8 cellular contexts compared by ENCODE assay signal in genomic region chr22:23893446-23893956, GRCh38. TPM values are rescaled to one million over a fixed set of nuclear protein-coding genes. Genes with fewer than 3 reads are reported as not detected.
DNase-seq lines count a peak whose midpoint lies in the region; ATAC-seq, FAIRE-seq and TF ChIP-seq lines count a peak whose summit lies in the region.

No MANE protein-coding gene starts in this region.

- no peak for TF ChIP-seq RAD21 in A549 (conservative IDR thresholded peaks at IDR 0.05 in 1 of 2, IDR thresholded peaks at IDR 0.05 in 1 of 2)

- H3K27me3 ChIP-seq in HUES6 (ENCODE audit: control insufficient read depth, insufficient read depth, low read length) (no peaks in the 10 kb centered on the region), mucosa of stomach (ENCODE audit: control insufficient read depth, insufficient read depth, low read length) (no peaks in the 10 kb centered on the region)

- 38% methylated on average over 5 of the region's 10 CpGs for WGBS in A549 (ENCODE audit: missing lambda C conversion rate)

- CTCF ChIA-PET in A549 (lab: Yijun Ruan, JAX): interaction anchor here (0.7 to 3.0 kb wide), 22 partner anchors 8 to 126 kb away, joined by 3 to 12 read pairs (median 6); partner anchors contain the start of genes CHCHD10 and SLC2A11

- ATAC-seq in A549 (no peak), HG03520 (IDR thresholded peaks at IDR 0.05; ENCODE audit: unreplicated experiment) (no peak)

- H3K27ac ChIP-seq in A549 (peak overlapping the region; percentile 98 to 99), HUES6 (ENCODE audit: low read depth, low read length) (peak overlapping the region; percentile 59; the same call in 1 of the 2 replicates), caudate nucleus (ENCODE audit: low read depth, low read length) (peak overlapping the region; percentile 90)

- H3K4me3 ChIP-seq in A549: peak overlapping the region; percentile 81
- peak overlapping the region; percentile 72 for H3K4me3 ChIP-seq in HUES6 (ENCODE audit: low read depth, low read length)
- peak overlapping the region; percentile 83 for H3K4me3 ChIP-seq in mucosa of stomach (ENCODE audit: low read length)

- FAIRE-seq in A549 (lab: Jason Lieb, UNC): no peak

- H3K36me3 ChIP-seq in HUES6 (ENCODE audit: control insufficient read depth, insufficient read depth, low read length): peaks cover 20% of the 10 kb centered on the region
- no peaks in the 10 kb centered on the region for H3K36me3 ChIP-seq in mucosa of stomach (ENCODE audit: control insufficient read depth, insufficient read depth, low read length)

- H3K9ac ChIP-seq in HUES6 (ENCODE audit: low read length): peak overlapping the region; percentile 64
- H3K9ac ChIP-seq in mucosa of stomach (ENCODE audit: low read length): peak overlapping the region; percentile 89

- peaks cover 36% of the 10 kb centered on the region for H3K4me1 ChIP-seq in A549
- peaks cover 29% of the 10 kb centered on the region for H3K4me1 ChIP-seq in HUES6 (ENCODE audit: control insufficient read depth, insufficient read depth, low read length)
- peaks cover 19% of the 10 kb centered on the region for H3K4me1 ChIP-seq in mucosa of stomach (ENCODE audit: control insufficient read depth, insufficient read depth, low read length)

- TF ChIP-seq POLR2A in A549 (IDR thresholded peaks at IDR 0.05; ENCODE audit: low read length): no peak

- H3K9me3 ChIP-seq in A549 (no peaks in the 10 kb centered on the region), HUES6 (ENCODE audit: control insufficient read depth, insufficient read depth, low read depth, low read length) (peaks cover 13% of the 10 kb centered on the region), mucosa of stomach (ENCODE audit: control insufficient read depth, low read length) (no peaks in the 10 kb centered on the region)

- H3K4me2 ChIP-seq in A549: peak overlapping the region; percentile 93

- POLR2A ChIA-PET in A549 (lab: Yijun Ruan, JAX): interaction anchor here (0.6 to 1.7 kb wide), 8 partner anchors 13 to 683 kb away, joined by 3 to 25 read pairs (median 4); partner anchors contain the start of genes CABIN1 and SLC2A11

- TF ChIP-seq CTCF in A549 (IDR thresholded peaks at IDR 0.05): no peak

- DNase-seq in A549 (ENCODE audit: low read depth in 1 of 2, low spot score in 1 of 2) (no peak), caudate nucleus (lab: John Stamatoyannopoulos, UW) (peak in 1 of 61 donors; percentile 64), Kasumi-1 (lab: John Stamatoyannopoulos, UW) (no peak), nucleus accumbens (lab: John Stamatoyannopoulos, UW) (no peak)
- DNase-seq in stimulated activated CD4-positive, alpha-beta T cell treated with anti-CD3 and anti-CD28 coated beads, Interleukin-4, amount 100 ng/mL, for 24 hours: no peak

- TF ChIP-seq EP300 in A549 (IDR thresholded peaks at IDR 0.05): no peak

TF ChIP-seq in A549, 52 proteins besides CTCF, POLR2A, EP300 and RAD21:
- TF ChIP-seq JUN (IDR thresholded peaks at IDR 0.05): no peak
- no peak for TF ChIP-seq ZSCAN20 (CRISPR knock-in tag; IDR thresholded peaks at IDR 0.05)
- no peak for TF ChIP-seq HMGXB4 (CRISPR knock-in tag; IDR thresholded peaks at IDR 0.05; ENCODE audit: borderline replicate concordance)
- TF ChIP-seq HES2 (IDR thresholded peaks at IDR 0.05): no peak
- no peak for TF ChIP-seq EHMT2 (IDR thresholded peaks at IDR 0.05; ENCODE audit: low read depth)
- no peak for TF ChIP-seq NFE2L2 (conservative IDR thresholded peaks at IDR 0.05; ENCODE audit: low read length)
- TF ChIP-seq JUNB (IDR thresholded peaks at IDR 0.05): no peak
- TF ChIP-seq, protein P1, sequence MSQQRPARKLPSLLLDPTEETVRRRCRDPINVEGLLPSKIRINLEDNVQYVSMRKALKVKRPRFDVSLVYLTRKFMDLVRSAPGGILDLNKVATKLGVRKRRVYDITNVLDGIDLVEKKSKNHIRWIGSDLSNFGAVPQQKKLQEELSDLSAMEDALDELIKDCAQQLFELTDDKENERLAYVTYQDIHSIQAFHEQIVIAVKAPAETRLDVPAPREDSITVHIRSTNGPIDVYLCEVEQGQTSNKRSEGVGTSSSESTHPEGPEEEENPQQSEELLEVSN (IDR thresholded peaks at IDR 0.05; ENCODE audit: borderline replicate concordance, low read depth): no peak
- no peak for TF ChIP-seq HEYL (CRISPR knock-in tag; IDR thresholded peaks at IDR 0.05)
- TF ChIP-seq, protein P2, sequence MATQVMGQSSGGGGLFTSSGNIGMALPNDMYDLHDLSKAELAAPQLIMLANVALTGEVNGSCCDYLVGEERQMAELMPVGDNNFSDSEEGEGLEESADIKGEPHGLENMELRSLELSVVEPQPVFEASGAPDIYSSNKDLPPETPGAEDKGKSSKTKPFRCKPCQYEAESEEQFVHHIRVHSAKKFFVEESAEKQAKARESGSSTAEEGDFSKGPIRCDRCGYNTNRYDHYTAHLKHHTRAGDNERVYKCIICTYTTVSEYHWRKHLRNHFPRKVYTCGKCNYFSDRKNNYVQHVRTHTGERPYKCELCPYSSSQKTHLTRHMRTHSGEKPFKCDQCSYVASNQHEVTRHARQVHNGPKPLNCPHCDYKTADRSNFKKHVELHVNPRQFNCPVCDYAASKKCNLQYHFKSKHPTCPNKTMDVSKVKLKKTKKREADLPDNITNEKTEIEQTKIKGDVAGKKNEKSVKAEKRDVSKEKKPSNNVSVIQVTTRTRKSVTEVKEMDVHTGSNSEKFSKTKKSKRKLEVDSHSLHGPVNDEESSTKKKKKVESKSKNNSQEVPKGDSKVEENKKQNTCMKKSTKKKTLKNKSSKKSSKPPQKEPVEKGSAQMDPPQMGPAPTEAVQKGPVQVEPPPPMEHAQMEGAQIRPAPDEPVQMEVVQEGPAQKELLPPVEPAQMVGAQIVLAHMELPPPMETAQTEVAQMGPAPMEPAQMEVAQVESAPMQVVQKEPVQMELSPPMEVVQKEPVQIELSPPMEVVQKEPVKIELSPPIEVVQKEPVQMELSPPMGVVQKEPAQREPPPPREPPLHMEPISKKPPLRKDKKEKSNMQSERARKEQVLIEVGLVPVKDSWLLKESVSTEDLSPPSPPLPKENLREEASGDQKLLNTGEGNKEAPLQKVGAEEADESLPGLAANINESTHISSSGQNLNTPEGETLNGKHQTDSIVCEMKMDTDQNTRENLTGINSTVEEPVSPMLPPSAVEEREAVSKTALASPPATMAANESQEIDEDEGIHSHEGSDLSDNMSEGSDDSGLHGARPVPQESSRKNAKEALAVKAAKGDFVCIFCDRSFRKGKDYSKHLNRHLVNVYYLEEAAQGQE (IDR thresholded peaks at IDR 0.05): no peak
- no peak for TF ChIP-seq CBX2 (IDR thresholded peaks at IDR 0.05; ENCODE audit: borderline replicate concordance, low read depth)
- no peak for TF ChIP-seq FOSL2 (IDR thresholded peaks at IDR 0.05)
- no peak for TF ChIP-seq FOSL2 (CRISPR knock-in tag; IDR thresholded peaks at IDR 0.05)
- no peak for TF ChIP-seq SREBF2 (IDR thresholded peaks at IDR 0.05)
- TF ChIP-seq CBX8 (IDR thresholded peaks at IDR 0.05): no peak
- no peak for TF ChIP-seq MAZ (IDR thresholded peaks at IDR 0.05; ENCODE audit: borderline replicate concordance, low read depth, low read length)
- no peak for TF ChIP-seq NR3C1 (IDR thresholded peaks at IDR 0.05)
TF ChIP-seq in A549: peak in this region for 0.

RNA-seq across cellular contexts. Expression of gene MIF, which starts 0.7 kb away (rescaled TPM):
- polyA plus RNA-seq in A549 (2011; rRNA removed): 173 and 197 TPM in 2 replicates
- 1,143 and 1,530 TPM in 2 replicates for polyA plus RNA-seq in A549 (2012; cell fraction: cytosol; rRNA removed)
- 593 and 1,308 TPM in 2 replicates for polyA plus RNA-seq in A549 (2012; cell fraction: nucleus; rRNA removed)
- polyA plus RNA-seq in A549 (2017; fragmentation: RNase III; extraction: RNeasy Plus Mini Kit Qiagen cat#74134 plus additional on column Dnase treatment): 752 to 794 TPM (median 776 TPM) in 3 replicates
- 47.5 and 66.5 TPM in 2 replicates for polyA minus RNA-seq in A549 (2011; rRNA and poly(A)+ RNA removed)

RNA-seq across cellular contexts. Expression of gene SLC2A11, which starts 35.8 kb away (rescaled TPM):
- polyA plus RNA-seq in A549 (2011; rRNA removed) (5.6 and 6.9 TPM in 2 replicates), A549 (2017; fragmentation: RNase III; extraction: RNeasy Plus Mini Kit Qiagen cat#74134 plus additional on column Dnase treatment) (9.5 to 12.4 TPM (median 12.4 TPM) in 3 replicates)
- polyA plus RNA-seq in A549 (2012; cell fraction: cytosol; rRNA removed): 8.1 and 8.9 TPM in 2 replicates
- 18.4 and 18.6 TPM in 2 replicates for polyA plus RNA-seq in A549 (2012; cell fraction: nucleus; rRNA removed)
- 7.8 and 12.7 TPM in 2 replicates for polyA minus RNA-seq in A549 (2011; rRNA and poly(A)+ RNA removed)

RNA-seq across cellular contexts. Expression of gene DERL3, which starts 54.7 kb away (rescaled TPM):
- polyA plus RNA-seq in A549 (2011; rRNA removed): 0.08 and 0.34 TPM in 2 replicates
- polyA plus RNA-seq in A549 (2012; cell fraction: cytosol; rRNA removed): 0.39 and 0.44 TPM in 2 replicates
- polyA plus RNA-seq in A549 (2012; cell fraction: nucleus; rRNA removed): 1.3 and 1.5 TPM in 2 replicates
- polyA plus RNA-seq in A549 (2017; fragmentation: RNase III; extraction: RNeasy Plus Mini Kit Qiagen cat#74134 plus additional on column Dnase treatment): 0.18 to 0.40 TPM (median 0.34 TPM) in 3 replicates
- polyA minus RNA-seq in A549 (2011; rRNA and poly(A)+ RNA removed): 0.05 and 0.41 TPM in 2 replicates
